22 cellular contexts compared by ENCODE assay signal in the genomic region with DNA sequence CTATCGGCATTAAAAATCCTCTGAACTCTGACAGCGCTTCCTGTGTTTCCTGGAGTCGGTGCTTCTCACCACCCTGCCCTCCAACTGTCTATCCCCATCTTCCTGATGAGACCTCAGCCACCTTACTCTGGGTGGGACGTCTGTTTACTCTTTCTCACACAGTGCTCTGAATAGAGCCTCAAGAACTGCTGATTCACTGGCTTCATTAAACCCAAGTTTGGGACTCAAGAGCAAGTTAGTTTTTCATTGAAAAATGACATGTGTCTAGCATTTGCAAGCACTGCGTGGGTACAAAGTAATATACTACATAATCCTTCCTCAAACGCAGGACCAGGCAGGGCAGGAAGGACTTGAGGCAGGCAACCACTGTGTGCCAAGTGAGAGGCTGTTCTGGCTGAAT. TPM values are rescaled to one million over a fixed set of nuclear protein-coding genes. Genes with fewer than 3 reads are reported as not detected.
DNase-seq lines count a peak whose midpoint lies in the region; ATAC-seq, FAIRE-seq and TF ChIP-seq lines count a peak whose summit lies in the region.
"Had no signal": no experiment of that assay in that cellular context is flagged by ENCODE, and none has a peak within 500 bp of the region (broad histone marks: within the 10 kb centered on the region; RNA-seq: fewer than 3 reads in every experiment).

No MANE protein-coding gene starts in this region.

- no peak overlapping the region for H3K4me3 ChIP-seq in RWPE2 (ENCODE audit: severe bottlenecking)
- H3K4me3 ChIP-seq in pancreas, result no peak overlapping the region
- H3K4me3 ChIP-seq in dorsolateral prefrontal cortex, result no peak overlapping the region

- POLR2A ChIA-PET in activated CD8-positive, alpha-beta T cell treated with anti-CD3 and anti-CD28 coated beads, Interleukin-2, amount 10 ng/mL, durations not matched to agents 7 days and 5 days (lab: Charles Lee), result no interaction called here
- POLR2A ChIA-PET in activated CD8-positive, alpha-beta T cell treated with anti-CD3 and anti-CD28 coated beads for 36 hours (lab: Charles Lee), result no interaction called here

- peak overlapping the region; percentile 7 for H3K27ac Mint-ChIP-seq in activated CD8-positive, alpha-beta T cell treated with anti-CD3 and anti-CD28 coated beads, Interleukin-2, amount 10 ng/mL, durations not matched to agents 7 days and 5 days
- H3K27ac Mint-ChIP-seq in activated CD8-positive, alpha-beta T cell treated with anti-CD3 and anti-CD28 coated beads for 36 hours, result no peak overlapping the region
- H3K27ac Mint-ChIP-seq in endothelial cell (ENCODE audit: unreplicated experiment), result peak overlapping the region; percentile 67

- ATAC-seq in activated CD8-positive, alpha-beta T cell treated with anti-CD3 and anti-CD28 coated beads, Interleukin-2, amount 10 ng/mL, durations not matched to agents 7 days and 5 days, result no peak
- ATAC-seq in activated CD8-positive, alpha-beta T cell treated with anti-CD3 and anti-CD28 coated beads for 36 hours, result no peak
- ATAC-seq in RWPE2 (ENCODE audit: low read depth) (no peak), pancreas (no peak)
- ATAC-seq: PC-3 had no signal

- H3K9me3 ChIP-seq in RWPE2 (ENCODE audit: severe bottlenecking) (no peaks in the 10 kb centered on the region), pancreas (no peaks in the 10 kb centered on the region)

- CTCF ChIA-PET in activated CD8-positive, alpha-beta T cell treated with anti-CD3 and anti-CD28 coated beads, Interleukin-2, amount 10 ng/mL, durations not matched to agents 7 days and 5 days (lab: Charles Lee), result interaction anchor here (0.9 kb wide), 1 partner anchor 9 kb away, joined by 3 read pairs; no protein-coding TSS in a partner anchor
- CTCF ChIA-PET in activated CD8-positive, alpha-beta T cell treated with anti-CD3 and anti-CD28 coated beads for 36 hours (lab: Charles Lee), result no interaction called here

- H3K4me3 Mint-ChIP-seq in activated CD8-positive, alpha-beta T cell treated with anti-CD3 and anti-CD28 coated beads, Interleukin-2, amount 10 ng/mL, durations not matched to agents 7 days and 5 days, result no peak overlapping the region
- H3K4me3 Mint-ChIP-seq in activated CD8-positive, alpha-beta T cell treated with anti-CD3 and anti-CD28 coated beads for 36 hours, result no peak overlapping the region
- peak overlapping the region; percentile 48 for H3K4me3 Mint-ChIP-seq in endothelial cell (ENCODE audit: unreplicated experiment)

- no peaks in the 10 kb centered on the region for H3K27me3 ChIP-seq in RWPE2 (ENCODE audit: insufficient read depth, poor library complexity, severe bottlenecking)
- no peaks in the 10 kb centered on the region for H3K27me3 ChIP-seq in pancreas
- no peaks in the 10 kb centered on the region for H3K27me3 ChIP-seq in dorsolateral prefrontal cortex

- 64 to 75% methylated on average over 6 of the region's 6 CpGs for WGBS in pancreas, 2 donors

- no peaks in the 10 kb centered on the region for H3K9me3 Mint-ChIP-seq in activated CD8-positive, alpha-beta T cell treated with anti-CD3 and anti-CD28 coated beads, Interleukin-2, amount 10 ng/mL, durations not matched to agents 7 days and 5 days (ENCODE audit: insufficient read depth)
- no peaks in the 10 kb centered on the region for H3K9me3 Mint-ChIP-seq in activated CD8-positive, alpha-beta T cell treated with anti-CD3 and anti-CD28 coated beads for 36 hours
- H3K9me3 Mint-ChIP-seq in endothelial cell (ENCODE audit: unreplicated experiment), result no peaks in the 10 kb centered on the region

- peaks cover 18% of the 10 kb centered on the region for H3K36me3 Mint-ChIP-seq in activated CD8-positive, alpha-beta T cell treated with anti-CD3 and anti-CD28 coated beads, Interleukin-2, amount 10 ng/mL, durations not matched to agents 7 days and 5 days (ENCODE audit: low read depth)
- H3K36me3 Mint-ChIP-seq in activated CD8-positive, alpha-beta T cell treated with anti-CD3 and anti-CD28 coated beads for 36 hours (ENCODE audit: low read depth), result no peaks in the 10 kb centered on the region
- H3K36me3 Mint-ChIP-seq in endothelial cell (ENCODE audit: low read depth, unreplicated experiment), result peaks cover 58% of the 10 kb centered on the region

- H3K36me3 ChIP-seq in RWPE2 (ENCODE audit: low read depth) (peaks cover 24% of the 10 kb centered on the region), pancreas (peaks cover 0 to 8% (median 0%) of the 10 kb centered on the region in 3 donors)

- no peak for FAIRE-seq in pancreas (lab: Jason Lieb, UNC)
- FAIRE-seq: G401.6 had no signal

- peaks cover 4% of the 10 kb centered on the region for H3K4me1 Mint-ChIP-seq in activated CD8-positive, alpha-beta T cell treated with anti-CD3 and anti-CD28 coated beads, Interleukin-2, amount 10 ng/mL, durations not matched to agents 7 days and 5 days (ENCODE audit: low read depth)
- peaks cover 19% of the 10 kb centered on the region for H3K4me1 Mint-ChIP-seq in activated CD8-positive, alpha-beta T cell treated with anti-CD3 and anti-CD28 coated beads for 36 hours (ENCODE audit: low read depth)
- H3K4me1 Mint-ChIP-seq in endothelial cell (ENCODE audit: unreplicated experiment), result peaks cover 59% of the 10 kb centered on the region

- H3K27me3 Mint-ChIP-seq in activated CD8-positive, alpha-beta T cell treated with anti-CD3 and anti-CD28 coated beads, Interleukin-2, amount 10 ng/mL, durations not matched to agents 7 days and 5 days (ENCODE audit: low read depth), result no peaks in the 10 kb centered on the region
- no peaks in the 10 kb centered on the region for H3K27me3 Mint-ChIP-seq in activated CD8-positive, alpha-beta T cell treated with anti-CD3 and anti-CD28 coated beads for 36 hours
- H3K27me3 Mint-ChIP-seq in endothelial cell (ENCODE audit: unreplicated experiment), result peaks cover 13% of the 10 kb centered on the region

- TF ChIP-seq CTCF in activated CD8-positive, alpha-beta T cell treated with anti-CD3 and anti-CD28 coated beads for 36 hours (IDR thresholded peaks at IDR 0.05), result no peak
- no peak for TF ChIP-seq CTCF in RWPE2 (IDR thresholded peaks at IDR 0.05; ENCODE audit: poor library complexity, severe bottlenecking)
- TF ChIP-seq CTCF in endothelial cell (IDR thresholded peaks at IDR 0.05; ENCODE audit: unreplicated experiment), result no peak
- no peak for TF ChIP-seq CTCF in pancreas (IDR thresholded peaks at IDR 0.05)
- no peak for TF ChIP-seq CTCF in dorsolateral prefrontal cortex (IDR thresholded peaks at IDR 0.05 in 54 of 56, conservative IDR thresholded peaks at IDR 0.05 in 2 of 56; ENCODE audit: low read depth in 1 of 56, partially characterized antibody in 56 of 56)

- H3K4me1 ChIP-seq in RWPE2 (ENCODE audit: insufficient read depth, poor library complexity, severe bottlenecking) (peaks cover 18% of the 10 kb centered on the region), pancreas (peaks cover 13 to 28% (median 22%) of the 10 kb centered on the region in 3 donors)

- intact Hi-C loops in activated CD8-positive, alpha-beta T cell treated with anti-CD3 and anti-CD28 coated beads for 36 hours (cut with micrococcal nuclease), result no loop called here
- intact Hi-C loops in pancreas (cut with DNase I) (no loop called here), dorsolateral prefrontal cortex (cut with DNase I) (no loop called here)

- DNase-seq in activated CD8-positive, alpha-beta T cell treated with anti-CD3 and anti-CD28 coated beads, Interleukin-2, amount 10 ng/mL, durations not matched to agents 7 days and 5 days, result no peak
- DNase-seq in activated CD8-positive, alpha-beta T cell treated with anti-CD3 and anti-CD28 coated beads for 36 hours, result no peak
- DNase-seq in RWPE2 (ENCODE audit: low spot score) (no peak), endothelial cell (ENCODE audit: low spot score) (no peak), pancreas (no peak), NCI-H1105 (lab: John Stamatoyannopoulos, UW) (no peak), dorsolateral prefrontal cortex (no peak)
- DNase-seq in activated T-cell treated with anti-CD3 and anti-CD28 coated beads, Interleukin-2, amount 50 U/mL, for 48 hours, result no peak
- DNase-seq: AML-193, COR-L47, HCEC 1CT, NCI-H1417, NCI-H187, NCI-H2107, NCI-H226, NCI-H524, NCI-H82, PC-3, RPMI8226, SIG-M5 had no signal

- H3K27ac ChIP-seq in RWPE2 (ENCODE audit: poor library complexity, severe bottlenecking) (peak overlapping the region; percentile 4), pancreas (peak overlapping the region; percentile 33 to 64 (median 61)), dorsolateral prefrontal cortex (no peak overlapping the region)
- H3K27ac ChIP-seq: 22Rv1 had no signal

RNA-seq across cellular contexts. Expression of a gene that starts 49.5 kb away (rescaled TPM):
- total RNA-seq in activated CD8-positive, alpha-beta T cell treated with anti-CD3 and anti-CD28 coated beads, Interleukin-2, amount 10 ng/mL, durations not matched to agents 7 days and 5 days, result 10 to 100 TPM; 61.0 to 61.2 TPM
- total RNA-seq in activated CD8-positive, alpha-beta T cell treated with anti-CD3 and anti-CD28 coated beads for 36 hours, result 10 to 100 TPM; 42.5 to 45.3 TPM
- total RNA-seq in endothelial cell (ENCODE audit: unreplicated experiment) (231 TPM), pancreas (100 to 1,000 TPM; 124 to 183 (median 144) TPM), dorsolateral prefrontal cortex (10 to 100 TPM; 16.1 to 43.5 (median 28.7) TPM)
- 100 to 1,000 TPM in 1 of 2 donors, 10 to 100 TPM in 1; 68.3 to 102 TPM for polyA plus RNA-seq in pancreas

Comparison
In these comparisons a context has a peak if more than half of its experiments do, and no peak if none do; other contexts are left out.
1. H3K27ac ChIP-seq: peak in RWPE2 (single experiment) and pancreas (4 of 4); none in dorsolateral prefrontal cortex (0 of 59).